8 cellular contexts compared by ENCODE assay signal in genomic region chr20:290081-290831, GRCh38. TPM values are rescaled to one million over a fixed set of nuclear protein-coding genes. Genes with fewer than 3 reads are reported as not detected.
A peak's percentile ranks its signal among the peaks of the same experiment; 100 is the strongest.
DNase-seq lines count a peak whose midpoint lies in the region; ATAC-seq, FAIRE-seq and TF ChIP-seq lines count a peak whose summit lies in the region.

A gene with protein sequence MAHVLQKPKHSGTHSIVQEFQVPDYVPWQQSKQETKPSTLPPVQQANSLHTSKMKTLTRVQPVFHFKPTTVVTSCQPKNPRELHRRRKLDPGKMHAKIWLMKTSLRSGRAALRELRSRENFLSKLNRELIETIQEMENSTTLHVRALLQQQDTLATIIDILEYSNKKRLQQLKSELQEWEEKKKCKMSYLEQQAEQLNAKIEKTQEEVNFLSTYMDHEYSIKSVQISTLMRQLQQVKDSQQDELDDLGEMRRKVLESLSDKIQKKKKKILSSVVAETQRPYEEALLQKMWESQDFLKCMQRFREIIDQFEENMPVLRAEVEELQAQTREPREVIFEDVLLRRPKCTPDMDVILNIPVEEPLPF (minus strand): TSS chr20:290750. CDS start chr20:290610, 140 bp downstream.

- H3K4me1 ChIP-seq in left ventricle myocardium inferior (peaks cover 21% of the 10 kb centered on the region), psoas muscle (peaks cover 6% of the 10 kb centered on the region)

- peak; percentile 88 for ATAC-seq in HG02763 (IDR thresholded peaks at IDR 0.05; ENCODE audit: unreplicated experiment)
- peak; percentile 89 to 92 (median 92) for ATAC-seq in T-cell (replicated peaks in 1 of 4)
- ATAC-seq in psoas muscle = peak; percentile 93 to 99 (median 98)

- H3K27me3 Mint-ChIP-seq in T-cell = no peaks in the 10 kb centered on the region

- H3K9me3 ChIP-seq in left ventricle myocardium inferior (replicated peaks) (no peaks in the 10 kb centered on the region), psoas muscle (peaks cover 2% of the 10 kb centered on the region)

- FAIRE-seq in urothelium cell line (lab: Jason Lieb, UNC) = no peak

- POLR2A ChIA-PET in T-cell (lab: Charles Lee) = no interaction called here

- H3K27ac Mint-ChIP-seq in T-cell = peak within 1 kb of the TSS; percentile 43 to 59

- TF ChIP-seq CTCF in GM12875 (IDR thresholded peaks at IDR 0.05; ENCODE audit: borderline replicate concordance, insufficient read depth, low read depth, low read length) (peak; percentile 40; the same call in 1 of the 2 replicates), left ventricle myocardium inferior (IDR thresholded peaks at IDR 0.05; ENCODE audit: borderline replicate concordance) (peak; percentile 58), psoas muscle (IDR thresholded peaks at IDR 0.05) (peak; percentile 35)

- H3K36me3 ChIP-seq in left ventricle myocardium inferior = no peaks in the 10 kb centered on the region
- H3K36me3 ChIP-seq in psoas muscle (ENCODE audit: insufficient read depth in 1 of 2, low read depth in 1 of 2) = no peaks in the 10 kb centered on the region

- H3K4me3 ChIP-seq in GM12875 (ENCODE audit: low read depth, low read length) = peak within 1 kb of the TSS; percentile 57
- H3K4me3 ChIP-seq in left ventricle myocardium inferior = peak within 1 kb of the TSS; percentile 73
- H3K4me3 ChIP-seq in psoas muscle = peak within 1 kb of the TSS; percentile 74

- H3K27me3 ChIP-seq in left ventricle myocardium inferior (ENCODE audit: low read depth) (no peaks in the 10 kb centered on the region), psoas muscle (ENCODE audit: insufficient read depth in 3 of 3, low read length in 2 of 3) (no peaks in the 10 kb centered on the region)

- no peaks in the 10 kb centered on the region for H3K36me3 Mint-ChIP-seq in T-cell

- H3K4me3 Mint-ChIP-seq in T-cell = no peak within 1 kb of the TSS

- H3K27ac ChIP-seq in left ventricle myocardium inferior (replicated peaks) (peak within 1 kb of the TSS; percentile 84), psoas muscle (peak within 1 kb of the TSS; percentile 66)

- no peaks in the 10 kb centered on the region for H3K9me3 Mint-ChIP-seq in T-cell

- intact Hi-C loops in left ventricle myocardium inferior (cut with micrococcal nuclease) (no loop called here), psoas muscle (cut with DNase I) (no loop called here)

- DNase-seq in NCI-H1436 treated with DMSO at 0.1 percent for 48 hours (lab: John Stamatoyannopoulos, UW) (peak; percentile 88), T-cell (peak; percentile 65 to 85 (median 76)), amniotic epithelial cell (ENCODE audit: low read depth) (peak; percentile 88), left ventricle myocardium inferior (peak; percentile 93), psoas muscle (peak; percentile 91 to 95), urothelium cell line (ENCODE audit: low spot score) (peak; percentile 97)

- whole genome bisulfite sequencing in psoas muscle, 3 donors = 0 to 1% (median 0%) methylated on average over 43 of the region's 43 CpGs

- peaks cover 0 to 9% (median 8%) of the 10 kb centered on the region in 3 donors for H3K4me1 Mint-ChIP-seq in T-cell

- CTCF ChIA-PET in T-cell (lab: Charles Lee) = no interaction called here

RNA-seq across cellular contexts. Expression of the gene that starts here (rescaled TPM):
- total RNA-seq in T-cell = 1 to 10 TPM; 2.5 to 3.2 (median 2.8) TPM
- total RNA-seq in left ventricle myocardium inferior = 6.6 TPM
- total RNA-seq in psoas muscle = 1 to 10 TPM; 1.0 to 2.1 (median 1.5) TPM
- polyA plus RNA-seq in psoas muscle = 1 to 10 TPM; 1.3 to 2.1 (median 1.9) TPM

Comparison
In these comparisons a context has a peak if more than half of its experiments do, and no peak if none do; other contexts are left out.
1. Peak in every context shown above with its lines: DNase-seq, ATAC-seq, H3K4me3 ChIP-seq and H3K27ac ChIP-seq.